3 cellular contexts compared by ENCODE assay signal in genomic region chr4:71772592-71772991, GRCh38.
TF ChIP-seq lines count a peak whose summit lies in the region.

No MANE protein-coding gene starts in this region.

TF ChIP-seq in GM12878, 131 proteins besides CTCF, POLR2A, EP300 and RAD21 (continued from another document):
- TF ChIP-seq SMARCA5 (IDR thresholded peaks at IDR 0.05) (no peak), SIX5 (IDR thresholded peaks at IDR 0.05; ENCODE audit: low read depth, low read length, severe bottlenecking) (no peak), SMC3 (IDR thresholded peaks at IDR 0.05; ENCODE audit: borderline replicate concordance, low read length) (peak; percentile 18; the same call in 1 of the 2 replicates), CHD4 (IDR thresholded peaks at IDR 0.05) (no peak)

TF ChIP-seq in liver, 16 proteins besides CTCF, POLR2A, EP300 and RAD21 (continued from another document):
- TF ChIP-seq REST (IDR thresholded peaks at IDR 0.05), result no peak
- TF ChIP-seq RXRA (IDR thresholded peaks at IDR 0.05), result no peak
- TF ChIP-seq MAX (IDR thresholded peaks at IDR 0.05), result no peak
- no peak for TF ChIP-seq FOXA1 (IDR thresholded peaks at IDR 0.05)
- no peak for TF ChIP-seq YY1 (IDR thresholded peaks at IDR 0.05)
- TF ChIP-seq ZBTB33 (IDR thresholded peaks at IDR 0.05), result no peak
- TF ChIP-seq FOXA2 (IDR thresholded peaks at IDR 0.05), result no peak
- no peak for TF ChIP-seq HNF4A (conservative IDR thresholded peaks at IDR 0.05)
- TF ChIP-seq ATF3 (IDR thresholded peaks at IDR 0.05), result no peak
- no peak for TF ChIP-seq TAF1 (conservative IDR thresholded peaks at IDR 0.05)
- no peak for TF ChIP-seq GABPA (IDR thresholded peaks at IDR 0.05 in 1 of 2, conservative IDR thresholded peaks at IDR 0.05 in 1 of 2)
- TF ChIP-seq EGR1 (IDR thresholded peaks at IDR 0.05; ENCODE audit: low read depth in 2 of 2), result no peak
TF ChIP-seq in liver: peak in this region for 0.

TF ChIP-seq in GM12891, 5 proteins besides CTCF, POLR2A, EP300 and RAD21 (continued from another document):
- no peak for TF ChIP-seq PAX5 (IDR thresholded peaks at IDR 0.05; ENCODE audit: insufficient read depth, low read length, severe bottlenecking)
- TF ChIP-seq POLR2AphosphoS5 (IDR thresholded peaks at IDR 0.05; ENCODE audit: low read depth, low read length), result no peak
